In the genomic region with DNA sequence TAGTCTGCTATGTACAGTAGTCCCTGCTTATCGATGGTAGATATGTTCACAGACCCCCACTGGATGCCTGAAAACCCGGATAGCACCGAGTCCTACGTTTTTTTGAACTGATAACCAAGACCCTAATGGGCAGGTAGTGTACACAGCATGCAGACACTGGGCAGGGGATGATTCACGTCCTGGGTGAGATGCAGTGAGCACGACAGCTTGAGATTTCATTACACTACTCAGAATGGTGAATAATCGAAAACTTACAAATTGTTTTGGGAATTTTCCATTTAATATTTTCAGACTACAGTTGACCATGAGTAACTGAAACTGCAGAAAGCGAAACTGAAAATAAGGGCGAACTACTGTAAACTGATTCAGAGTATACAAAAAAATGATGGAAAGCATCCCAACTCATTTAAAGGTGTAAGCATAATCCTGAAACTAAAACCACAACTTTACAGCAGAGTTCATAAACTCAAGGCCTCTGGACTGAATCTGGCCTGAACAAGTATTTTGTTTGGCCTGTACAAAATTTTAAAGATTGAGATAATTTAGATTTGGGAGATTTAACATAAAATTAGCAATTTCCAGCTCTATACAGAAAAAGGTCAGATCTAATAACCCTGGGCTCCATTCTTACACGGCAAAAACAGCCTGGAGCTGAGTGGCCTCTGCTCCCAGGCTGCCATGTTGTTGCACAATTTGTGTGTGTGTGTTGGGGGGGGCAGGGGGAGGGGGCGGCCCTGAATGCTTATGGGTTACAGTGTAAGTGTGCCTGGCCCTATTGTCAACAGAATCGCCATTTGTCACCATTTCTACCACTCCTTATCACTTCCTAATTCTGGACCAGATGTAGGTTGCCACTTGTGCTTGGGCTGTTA, we compare ENCODE assay signal across 8 cellular contexts. TPM values are rescaled to one million over a fixed set of nuclear protein-coding genes. Genes with fewer than 3 reads are reported as not detected.
DNase-seq lines count a peak whose midpoint lies in the region; ATAC-seq, FAIRE-seq and TF ChIP-seq lines count a peak whose summit lies in the region.

No MANE protein-coding gene starts in this region.

- no peaks in the 10 kb centered on the region for H3K27me3 Mint-ChIP-seq in CD4-positive, alpha-beta T cell

- H3K36me3 Mint-ChIP-seq in CD4-positive, alpha-beta T cell (ENCODE audit: low read depth) = no peaks in the 10 kb centered on the region

- intact Hi-C loops in CD4-positive, alpha-beta T cell (cut with DNase I, micrococcal nuclease) = loop anchor here in 1 of 2 experiments (10.0 kb wide), 2 partner anchors 76 to 1176 kb away; a partner anchor contains a TSS

- FAIRE-seq in HTR-8/SVneo (lab: Jason Lieb, UNC) = peak; percentile 44

- peak overlapping the region in 4 of 7 experiments; percentile 0 to 25 (median 14) for H3K4me3 ChIP-seq in skin epidermis

- peak overlapping the region; percentile 71 for H3K4me3 Mint-ChIP-seq in CD4-positive, alpha-beta T cell

- H3K27ac Mint-ChIP-seq in CD4-positive, alpha-beta T cell = peak overlapping the region; percentile 84

- CTCF ChIA-PET in CD4-positive, alpha-beta T cell (lab: Charles Lee) = no interaction called here

- no peak for DNase-seq in CD4-positive, alpha-beta T cell
- DNase-seq in HTR-8/SVneo (ENCODE audit: insufficient read length, low spot score) (peak; percentile 60), fibroblast of the conjunctiva (ENCODE audit: low read depth) (peak; percentile 24), inferior parietal cortex (ENCODE audit: extremely low spot score) (no peak), NCI-H510A (lab: John Stamatoyannopoulos, UW) (no peak)
- DNase-seq in activated CD8-positive, alpha-beta memory T cell treated with anti-CD3 and anti-CD28 coated beads for 24 hours = peak; percentile 69

- no peaks in the 10 kb centered on the region for H3K27me3 ChIP-seq in CD4-positive, alpha-beta T cell (ENCODE audit: control insufficient read depth, insufficient read depth, low read length)

- H3K4me1 Mint-ChIP-seq in CD4-positive, alpha-beta T cell (ENCODE audit: low read depth) = peaks cover 26% of the 10 kb centered on the region

- TF ChIP-seq CTCF in CD4-positive, alpha-beta T cell (IDR thresholded peaks at IDR 0.05) = no peak

- POLR2A ChIA-PET in CD4-positive, alpha-beta T cell (lab: Charles Lee) = interaction anchor here (1.0 to 1.2 kb wide), 2 partner anchors 30 to 31 kb away, joined by 3 read pairs; no protein-coding TSS in a partner anchor

- ATAC-seq in CD4-positive, alpha-beta T cell (ENCODE audit: poor library complexity) = peak; percentile 67
- ATAC-seq in GM18868 (IDR thresholded peaks at IDR 0.05; ENCODE audit: unreplicated experiment) = no peak

- H3K9me3 ChIP-seq in CD4-positive, alpha-beta T cell (ENCODE audit: control insufficient read depth, low read length) = no peaks in the 10 kb centered on the region

- no peaks in the 10 kb centered on the region for H3K9me3 Mint-ChIP-seq in CD4-positive, alpha-beta T cell

- H3K27ac ChIP-seq in CD4-positive, alpha-beta T cell (ENCODE audit: low read depth, low read length) = peak overlapping the region; percentile 30
- peak overlapping the region in 17 of 21 experiments; percentile 21 to 91 (median 69) for H3K27ac ChIP-seq in skin epidermis

RNA-seq across cellular contexts. Expression of a gene that starts 34.9 kb away (rescaled TPM):
- total RNA-seq in CD4-positive, alpha-beta T cell = 1 to 10 TPM; 6.8 to 8.1 TPM

Comparison
In these comparisons a context has a peak if more than half of its experiments do, and no peak if none do; other contexts are left out.
1. DNase-seq: peak in HTR-8/SVneo (single experiment), activated CD8-positive, alpha-beta memory T cell treated with anti-CD3 and anti-CD28 coated beads for 24 hours (single experiment) and fibroblast of the conjunctiva (single experiment); none in CD4-positive, alpha-beta T cell (0 of 10), inferior parietal cortex (single experiment) and NCI-H510A (single experiment).